In the genomic region with DNA sequence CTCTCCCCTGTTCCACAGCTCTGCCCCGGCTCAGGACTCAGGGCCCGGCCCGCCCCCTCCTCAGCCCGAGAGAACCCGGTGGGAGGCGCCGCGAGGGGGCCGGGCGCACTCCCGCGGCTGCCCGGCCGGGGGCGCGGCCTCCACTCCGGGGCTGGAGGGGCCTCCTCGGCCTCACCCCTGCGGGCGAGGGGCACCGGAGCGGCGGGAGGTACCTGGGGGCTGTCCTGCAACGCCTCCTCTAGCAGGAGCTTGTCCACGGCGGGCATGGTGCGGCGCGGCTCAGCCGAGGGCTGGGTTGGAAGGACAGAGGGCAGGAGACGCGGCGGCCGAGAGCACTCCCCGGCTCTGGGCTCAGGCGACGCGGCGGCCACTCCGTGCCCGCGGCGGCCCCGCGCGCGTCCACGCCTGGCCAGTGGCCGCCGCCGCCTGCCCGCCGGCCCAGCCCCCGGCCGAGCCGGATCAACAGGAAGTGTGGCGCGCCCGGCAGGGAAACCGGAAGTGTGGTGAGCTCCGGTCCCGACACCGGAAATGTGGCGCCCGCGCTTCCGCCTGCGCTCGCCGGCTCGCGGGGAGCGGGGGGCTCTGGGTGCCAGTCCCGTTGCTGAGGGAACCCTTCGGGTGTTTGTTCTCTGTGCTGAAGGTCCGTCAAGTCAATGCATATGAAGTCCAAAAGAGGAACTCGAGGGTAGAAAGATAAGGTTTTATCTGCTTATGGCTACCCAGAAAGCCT, we compare ENCODE assay signal across 1 cellular context.
TF ChIP-seq lines count a peak whose summit lies in the region.

A gene with protein sequence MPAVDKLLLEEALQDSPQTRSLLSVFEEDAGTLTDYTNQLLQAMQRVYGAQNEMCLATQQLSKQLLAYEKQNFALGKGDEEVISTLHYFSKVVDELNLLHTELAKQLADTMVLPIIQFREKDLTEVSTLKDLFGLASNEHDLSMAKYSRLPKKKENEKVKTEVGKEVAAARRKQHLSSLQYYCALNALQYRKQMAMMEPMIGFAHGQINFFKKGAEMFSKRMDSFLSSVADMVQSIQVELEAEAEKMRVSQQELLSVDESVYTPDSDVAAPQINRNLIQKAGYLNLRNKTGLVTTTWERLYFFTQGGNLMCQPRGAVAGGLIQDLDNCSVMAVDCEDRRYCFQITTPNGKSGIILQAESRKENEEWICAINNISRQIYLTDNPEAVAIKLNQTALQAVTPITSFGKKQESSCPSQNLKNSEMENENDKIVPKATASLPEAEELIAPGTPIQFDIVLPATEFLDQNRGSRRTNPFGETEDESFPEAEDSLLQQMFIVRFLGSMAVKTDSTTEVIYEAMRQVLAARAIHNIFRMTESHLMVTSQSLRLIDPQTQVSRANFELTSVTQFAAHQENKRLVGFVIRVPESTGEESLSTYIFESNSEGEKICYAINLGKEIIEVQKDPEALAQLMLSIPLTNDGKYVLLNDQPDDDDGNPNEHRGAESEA (minus strand): TSS at position 428 of the 730 bp plus-strand sequence. CDS start 162 bp downstream, at position 266.

TF ChIP-seq in GM12878, 131 proteins besides CTCF, POLR2A, EP300 and RAD21 (continued from another document and continues in another):
- TF ChIP-seq MXI1 (IDR thresholded peaks at IDR 0.05; ENCODE audit: low read depth, low read length): 0 out of 2 replicates have a peak, but pooled peaks have one; percentile 44
- no peak for TF ChIP-seq WRNIP1 (IDR thresholded peaks at IDR 0.05; ENCODE audit: borderline replicate concordance, low read depth, low read length)
- TF ChIP-seq, protein P1, sequence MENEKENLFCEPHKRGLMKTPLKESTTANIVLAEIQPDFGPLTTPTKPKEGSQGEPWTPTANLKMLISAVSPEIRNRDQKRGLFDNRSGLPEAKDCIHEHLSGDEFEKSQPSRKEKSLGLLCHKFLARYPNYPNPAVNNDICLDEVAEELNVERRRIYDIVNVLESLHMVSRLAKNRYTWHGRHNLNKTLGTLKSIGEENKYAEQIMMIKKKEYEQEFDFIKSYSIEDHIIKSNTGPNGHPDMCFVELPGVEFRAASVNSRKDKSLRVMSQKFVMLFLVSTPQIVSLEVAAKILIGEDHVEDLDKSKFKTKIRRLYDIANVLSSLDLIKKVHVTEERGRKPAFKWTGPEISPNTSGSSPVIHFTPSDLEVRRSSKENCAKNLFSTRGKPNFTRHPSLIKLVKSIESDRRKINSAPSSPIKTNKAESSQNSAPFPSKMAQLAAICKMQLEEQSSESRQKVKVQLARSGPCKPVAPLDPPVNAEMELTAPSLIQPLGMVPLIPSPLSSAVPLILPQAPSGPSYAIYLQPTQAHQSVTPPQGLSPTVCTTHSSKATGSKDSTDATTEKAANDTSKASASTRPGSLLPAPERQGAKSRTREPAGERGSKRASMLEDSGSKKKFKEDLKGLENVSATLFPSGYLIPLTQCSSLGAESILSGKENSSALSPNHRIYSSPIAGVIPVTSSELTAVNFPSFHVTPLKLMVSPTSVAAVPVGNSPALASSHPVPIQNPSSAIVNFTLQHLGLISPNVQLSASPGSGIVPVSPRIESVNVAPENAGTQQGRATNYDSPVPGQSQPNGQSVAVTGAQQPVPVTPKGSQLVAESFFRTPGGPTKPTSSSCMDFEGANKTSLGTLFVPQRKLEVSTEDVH (IDR thresholded peaks at IDR 0.05; ENCODE audit: low read depth, partially characterized antibody): no peak
- TF ChIP-seq DPF2 (IDR thresholded peaks at IDR 0.05): peak; percentile 75
- TF ChIP-seq BACH1 (IDR thresholded peaks at IDR 0.05; ENCODE audit: borderline replicate concordance): peak; percentile 72
- peak; percentile 90 for TF ChIP-seq IKZF1 (conservative IDR thresholded peaks at IDR 0.05)
- no peak for TF ChIP-seq ASH2L (IDR thresholded peaks at IDR 0.05; ENCODE audit: borderline replicate concordance, low read depth)
- TF ChIP-seq POLR2AphosphoS2 (IDR thresholded peaks at IDR 0.05; ENCODE audit: low read depth, low read length): 0 out of 2 replicates have a peak, but pooled peaks have one; percentile 41
- 0 out of 2 replicates have a peak, but pooled peaks have one; percentile 12 for TF ChIP-seq CREM (IDR thresholded peaks at IDR 0.05; ENCODE audit: low read depth)
- TF ChIP-seq KAT2A (conservative IDR thresholded peaks at IDR 0.05; ENCODE audit: control insufficient read depth, low read depth, low read length): no peak
- TF ChIP-seq KLF5 (IDR thresholded peaks at IDR 0.05; ENCODE audit: partially characterized antibody): no peak
- TF ChIP-seq ZBED1 (IDR thresholded peaks at IDR 0.05; ENCODE audit: borderline replicate concordance): no peak
- TF ChIP-seq HDAC2 (IDR thresholded peaks at IDR 0.05): no peak
- no peak for TF ChIP-seq NBN (IDR thresholded peaks at IDR 0.05)
- no peak for TF ChIP-seq STAT3 (IDR thresholded peaks at IDR 0.05; ENCODE audit: low read depth, low read length)
- TF ChIP-seq EZH2 (IDR thresholded peaks at IDR 0.05; ENCODE audit: borderline replicate concordance, control insufficient read depth, low read depth, low read length): no peak
- TF ChIP-seq YY1 (IDR thresholded peaks at IDR 0.05; ENCODE audit: low read depth, low read length): peak; percentile 78; the same call in 1 of the 2 replicates
- TF ChIP-seq SIX5 (IDR thresholded peaks at IDR 0.05; ENCODE audit: low read depth, low read length, severe bottlenecking): peak; percentile 65
- TF ChIP-seq POU2F2 (IDR thresholded peaks at IDR 0.05; ENCODE audit: borderline replicate concordance, low read depth, low read length): peak; percentile 50; the same call in 1 of the 3 replicates
- no peak for TF ChIP-seq SUPT20H (IDR thresholded peaks at IDR 0.05; ENCODE audit: borderline replicate concordance, control insufficient read depth, low read depth, low read length)
- TF ChIP-seq RCOR1 (conservative IDR thresholded peaks at IDR 0.05; ENCODE audit: low read depth, low read length): no peak
- TF ChIP-seq FOXM1 (IDR thresholded peaks at IDR 0.05; ENCODE audit: low read depth, low read length): no peak
- TF ChIP-seq CREB1 (IDR thresholded peaks at IDR 0.05; ENCODE audit: low read depth): peak; percentile 54; the same call in 1 of the 2 replicates
- TF ChIP-seq NFIC (IDR thresholded peaks at IDR 0.05; ENCODE audit: low read depth, low read length): no peak
- TF ChIP-seq, protein P2, sequence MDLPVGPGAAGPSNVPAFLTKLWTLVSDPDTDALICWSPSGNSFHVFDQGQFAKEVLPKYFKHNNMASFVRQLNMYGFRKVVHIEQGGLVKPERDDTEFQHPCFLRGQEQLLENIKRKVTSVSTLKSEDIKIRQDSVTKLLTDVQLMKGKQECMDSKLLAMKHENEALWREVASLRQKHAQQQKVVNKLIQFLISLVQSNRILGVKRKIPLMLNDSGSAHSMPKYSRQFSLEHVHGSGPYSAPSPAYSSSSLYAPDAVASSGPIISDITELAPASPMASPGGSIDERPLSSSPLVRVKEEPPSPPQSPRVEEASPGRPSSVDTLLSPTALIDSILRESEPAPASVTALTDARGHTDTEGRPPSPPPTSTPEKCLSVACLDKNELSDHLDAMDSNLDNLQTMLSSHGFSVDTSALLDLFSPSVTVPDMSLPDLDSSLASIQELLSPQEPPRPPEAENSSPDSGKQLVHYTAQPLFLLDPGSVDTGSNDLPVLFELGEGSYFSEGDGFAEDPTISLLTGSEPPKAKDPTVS (IDR thresholded peaks at IDR 0.05; ENCODE audit: low read depth, low read length): no peak
- TF ChIP-seq, protein P3, sequence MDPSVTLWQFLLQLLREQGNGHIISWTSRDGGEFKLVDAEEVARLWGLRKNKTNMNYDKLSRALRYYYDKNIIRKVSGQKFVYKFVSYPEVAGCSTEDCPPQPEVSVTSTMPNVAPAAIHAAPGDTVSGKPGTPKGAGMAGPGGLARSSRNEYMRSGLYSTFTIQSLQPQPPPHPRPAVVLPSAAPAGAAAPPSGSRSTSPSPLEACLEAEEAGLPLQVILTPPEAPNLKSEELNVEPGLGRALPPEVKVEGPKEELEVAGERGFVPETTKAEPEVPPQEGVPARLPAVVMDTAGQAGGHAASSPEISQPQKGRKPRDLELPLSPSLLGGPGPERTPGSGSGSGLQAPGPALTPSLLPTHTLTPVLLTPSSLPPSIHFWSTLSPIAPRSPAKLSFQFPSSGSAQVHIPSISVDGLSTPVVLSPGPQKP (IDR thresholded peaks at IDR 0.05; ENCODE audit: low read depth, low read length): peak; percentile 86
- no peak for TF ChIP-seq CBX3 (IDR thresholded peaks at IDR 0.05; ENCODE audit: borderline replicate concordance, low read depth)
- TF ChIP-seq STAT1 (conservative IDR thresholded peaks at IDR 0.05): no peak
- no peak for TF ChIP-seq NRF1 (conservative IDR thresholded peaks at IDR 0.05; ENCODE audit: low read depth, low read length)
- TF ChIP-seq PAX8 (IDR thresholded peaks at IDR 0.05): no peak
- TF ChIP-seq, protein P4, sequence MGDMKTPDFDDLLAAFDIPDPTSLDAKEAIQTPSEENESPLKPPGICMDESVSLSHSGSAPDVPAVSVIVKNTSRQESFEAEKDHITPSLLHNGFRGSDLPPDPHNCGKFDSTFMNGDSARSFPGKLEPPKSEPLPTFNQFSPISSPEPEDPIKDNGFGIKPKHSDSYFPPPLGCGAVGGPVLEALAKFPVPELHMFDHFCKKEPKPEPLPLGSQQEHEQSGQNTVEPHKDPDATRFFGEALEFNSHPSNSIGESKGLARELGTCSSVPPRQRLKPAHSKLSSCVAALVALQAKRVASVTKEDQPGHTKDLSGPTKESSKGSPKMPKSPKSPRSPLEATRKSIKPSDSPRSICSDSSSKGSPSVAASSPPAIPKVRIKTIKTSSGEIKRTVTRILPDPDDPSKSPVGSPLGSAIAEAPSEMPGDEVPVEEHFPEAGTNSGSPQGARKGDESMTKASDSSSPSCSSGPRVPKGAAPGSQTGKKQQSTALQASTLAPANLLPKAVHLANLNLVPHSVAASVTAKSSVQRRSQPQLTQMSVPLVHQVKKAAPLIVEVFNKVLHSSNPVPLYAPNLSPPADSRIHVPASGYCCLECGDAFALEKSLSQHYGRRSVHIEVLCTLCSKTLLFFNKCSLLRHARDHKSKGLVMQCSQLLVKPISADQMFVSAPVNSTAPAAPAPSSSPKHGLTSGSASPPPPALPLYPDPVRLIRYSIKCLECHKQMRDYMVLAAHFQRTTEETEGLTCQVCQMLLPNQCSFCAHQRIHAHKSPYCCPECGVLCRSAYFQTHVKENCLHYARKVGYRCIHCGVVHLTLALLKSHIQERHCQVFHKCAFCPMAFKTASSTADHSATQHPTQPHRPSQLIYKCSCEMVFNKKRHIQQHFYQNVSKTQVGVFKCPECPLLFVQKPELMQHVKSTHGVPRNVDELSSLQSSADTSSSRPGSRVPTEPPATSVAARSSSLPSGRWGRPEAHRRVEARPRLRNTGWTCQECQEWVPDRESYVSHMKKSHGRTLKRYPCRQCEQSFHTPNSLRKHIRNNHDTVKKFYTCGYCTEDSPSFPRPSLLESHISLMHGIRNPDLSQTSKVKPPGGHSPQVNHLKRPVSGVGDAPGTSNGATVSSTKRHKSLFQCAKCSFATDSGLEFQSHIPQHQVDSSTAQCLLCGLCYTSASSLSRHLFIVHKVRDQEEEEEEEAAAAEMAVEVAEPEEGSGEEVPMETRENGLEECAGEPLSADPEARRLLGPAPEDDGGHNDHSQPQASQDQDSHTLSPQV (IDR thresholded peaks at IDR 0.05): peak; percentile 99
- TF ChIP-seq, protein P5, sequence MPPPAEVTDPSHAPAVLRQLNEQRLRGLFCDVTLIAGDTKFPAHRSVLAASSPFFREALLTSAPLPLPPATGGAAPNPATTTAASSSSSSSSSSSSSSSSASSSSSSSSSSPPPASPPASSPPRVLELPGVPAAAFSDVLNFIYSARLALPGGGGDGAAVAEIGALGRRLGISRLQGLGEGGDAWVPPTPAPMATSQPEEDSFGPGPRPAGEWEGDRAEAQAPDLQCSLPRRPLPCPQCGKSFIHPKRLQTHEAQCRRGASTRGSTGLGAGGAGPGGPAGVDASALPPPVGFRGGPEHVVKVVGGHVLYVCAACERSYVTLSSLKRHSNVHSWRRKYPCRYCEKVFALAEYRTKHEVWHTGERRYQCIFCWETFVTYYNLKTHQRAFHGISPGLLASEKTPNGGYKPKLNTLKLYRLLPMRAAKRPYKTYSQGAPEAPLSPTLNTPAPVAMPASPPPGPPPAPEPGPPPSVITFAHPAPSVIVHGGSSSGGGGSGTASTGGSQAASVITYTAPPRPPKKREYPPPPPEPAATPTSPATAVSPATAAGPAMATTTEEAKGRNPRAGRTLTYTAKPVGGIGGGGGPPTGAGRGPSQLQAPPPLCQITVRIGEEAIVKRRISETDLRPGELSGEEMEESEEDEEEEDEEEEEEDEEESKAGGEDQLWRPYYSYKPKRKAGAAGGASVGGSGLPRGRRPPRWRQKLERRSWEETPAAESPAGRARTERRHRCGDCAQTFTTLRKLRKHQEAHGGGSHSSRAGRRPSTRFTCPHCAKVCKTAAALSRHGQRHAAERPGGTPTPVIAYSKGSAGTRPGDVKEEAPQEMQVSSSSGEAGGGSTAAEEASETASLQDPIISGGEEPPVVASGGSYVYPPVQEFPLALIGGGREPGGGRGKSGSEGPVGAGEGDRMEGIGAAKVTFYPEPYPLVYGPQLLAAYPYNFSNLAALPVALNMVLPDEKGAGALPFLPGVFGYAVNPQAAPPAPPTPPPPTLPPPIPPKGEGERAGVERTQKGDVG (CRISPR knock-in tag; IDR thresholded peaks at IDR 0.05): no peak
- peak; percentile 83; the same call in 1 of the 2 replicates for TF ChIP-seq LARP7 (IDR thresholded peaks at IDR 0.05)
- TF ChIP-seq MYC (IDR thresholded peaks at IDR 0.05; ENCODE audit: insufficient read depth, insufficient read length, insufficient replicate concordance, low read length, severe bottlenecking): no peak
- TF ChIP-seq, protein P6, sequence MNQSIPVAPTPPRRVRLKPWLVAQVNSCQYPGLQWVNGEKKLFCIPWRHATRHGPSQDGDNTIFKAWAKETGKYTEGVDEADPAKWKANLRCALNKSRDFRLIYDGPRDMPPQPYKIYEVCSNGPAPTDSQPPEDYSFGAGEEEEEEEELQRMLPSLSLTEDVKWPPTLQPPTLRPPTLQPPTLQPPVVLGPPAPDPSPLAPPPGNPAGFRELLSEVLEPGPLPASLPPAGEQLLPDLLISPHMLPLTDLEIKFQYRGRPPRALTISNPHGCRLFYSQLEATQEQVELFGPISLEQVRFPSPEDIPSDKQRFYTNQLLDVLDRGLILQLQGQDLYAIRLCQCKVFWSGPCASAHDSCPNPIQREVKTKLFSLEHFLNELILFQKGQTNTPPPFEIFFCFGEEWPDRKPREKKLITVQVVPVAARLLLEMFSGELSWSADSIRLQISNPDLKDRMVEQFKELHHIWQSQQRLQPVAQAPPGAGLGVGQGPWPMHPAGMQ (IDR thresholded peaks at IDR 0.05; ENCODE audit: borderline replicate concordance): no peak
- TF ChIP-seq, protein P7, sequence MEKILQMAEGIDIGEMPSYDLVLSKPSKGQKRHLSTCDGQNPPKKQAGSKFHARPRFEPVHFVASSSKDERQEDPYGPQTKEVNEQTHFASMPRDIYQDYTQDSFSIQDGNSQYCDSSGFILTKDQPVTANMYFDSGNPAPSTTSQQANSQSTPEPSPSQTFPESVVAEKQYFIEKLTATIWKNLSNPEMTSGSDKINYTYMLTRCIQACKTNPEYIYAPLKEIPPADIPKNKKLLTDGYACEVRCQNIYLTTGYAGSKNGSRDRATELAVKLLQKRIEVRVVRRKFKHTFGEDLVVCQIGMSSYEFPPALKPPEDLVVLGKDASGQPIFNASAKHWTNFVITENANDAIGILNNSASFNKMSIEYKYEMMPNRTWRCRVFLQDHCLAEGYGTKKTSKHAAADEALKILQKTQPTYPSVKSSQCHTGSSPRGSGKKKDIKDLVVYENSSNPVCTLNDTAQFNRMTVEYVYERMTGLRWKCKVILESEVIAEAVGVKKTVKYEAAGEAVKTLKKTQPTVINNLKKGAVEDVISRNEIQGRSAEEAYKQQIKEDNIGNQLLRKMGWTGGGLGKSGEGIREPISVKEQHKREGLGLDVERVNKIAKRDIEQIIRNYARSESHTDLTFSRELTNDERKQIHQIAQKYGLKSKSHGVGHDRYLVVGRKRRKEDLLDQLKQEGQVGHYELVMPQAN (conservative IDR thresholded peaks at IDR 0.05): peak; percentile 84
- no peak for TF ChIP-seq ESRRA (IDR thresholded peaks at IDR 0.05; ENCODE audit: low read length)
